In the genomic region with DNA sequence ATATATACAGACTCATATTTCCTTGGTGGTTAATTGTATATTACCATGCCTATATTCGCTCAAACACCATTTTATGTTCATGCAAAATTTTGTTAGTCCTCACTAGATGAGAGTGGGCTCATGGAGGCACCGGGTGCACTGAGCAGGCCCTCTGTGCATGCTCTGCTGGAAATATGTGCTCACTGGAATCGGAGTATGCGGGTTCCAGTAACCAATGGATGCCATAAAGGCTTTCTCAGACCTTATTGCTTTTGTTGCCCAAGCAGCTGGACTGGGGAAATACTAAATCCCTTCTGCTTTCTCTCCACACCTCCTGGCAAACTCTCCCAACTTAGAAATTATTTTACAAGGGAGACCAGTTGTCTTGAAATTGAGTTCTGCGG, we compare ENCODE assay signal across 3 cellular contexts.
TF ChIP-seq lines count a peak whose summit lies in the region.

No MANE protein-coding gene starts in this region.

TF ChIP-seq in SK-N-SH, 30 proteins besides CTCF, POLR2A, EP300 and RAD21:
- no peak for TF ChIP-seq EZH2phosphoT487 (IDR thresholded peaks at IDR 0.05; ENCODE audit: borderline replicate concordance, low read depth)
- TF ChIP-seq, protein P1, sequence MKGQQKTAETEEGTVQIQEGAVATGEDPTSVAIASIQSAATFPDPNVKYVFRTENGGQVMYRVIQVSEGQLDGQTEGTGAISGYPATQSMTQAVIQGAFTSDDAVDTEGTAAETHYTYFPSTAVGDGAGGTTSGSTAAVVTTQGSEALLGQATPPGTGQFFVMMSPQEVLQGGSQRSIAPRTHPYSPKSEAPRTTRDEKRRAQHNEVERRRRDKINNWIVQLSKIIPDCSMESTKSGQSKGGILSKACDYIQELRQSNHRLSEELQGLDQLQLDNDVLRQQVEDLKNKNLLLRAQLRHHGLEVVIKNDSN (IDR thresholded peaks at IDR 0.05; ENCODE audit: borderline replicate concordance, low read depth), result no peak
- no peak for TF ChIP-seq RCOR1 (IDR thresholded peaks at IDR 0.05; ENCODE audit: low read length)
- TF ChIP-seq FOXJ3 (CRISPR knock-in tag; IDR thresholded peaks at IDR 0.05), result no peak
- TF ChIP-seq SIN3A (IDR thresholded peaks at IDR 0.05; ENCODE audit: borderline replicate concordance, low read depth, low read length), result no peak
- no peak for TF ChIP-seq RXRA (IDR thresholded peaks at IDR 0.05; ENCODE audit: borderline replicate concordance, low read depth)
- TF ChIP-seq NRF1 (IDR thresholded peaks at IDR 0.05; ENCODE audit: low read depth, low read length), result no peak
- TF ChIP-seq YY1 (IDR thresholded peaks at IDR 0.05; ENCODE audit: low read depth), result no peak
- TF ChIP-seq, protein P2, sequence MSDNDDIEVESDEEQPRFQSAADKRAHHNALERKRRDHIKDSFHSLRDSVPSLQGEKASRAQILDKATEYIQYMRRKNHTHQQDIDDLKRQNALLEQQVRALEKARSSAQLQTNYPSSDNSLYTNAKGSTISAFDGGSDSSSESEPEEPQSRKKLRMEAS (IDR thresholded peaks at IDR 0.05; ENCODE audit: low read depth), result no peak
- no peak for TF ChIP-seq MEF2A (IDR thresholded peaks at IDR 0.05; ENCODE audit: borderline replicate concordance, low read depth)
- TF ChIP-seq FOXM1 (IDR thresholded peaks at IDR 0.05; ENCODE audit: low read depth), result no peak
- TF ChIP-seq, protein P3, sequence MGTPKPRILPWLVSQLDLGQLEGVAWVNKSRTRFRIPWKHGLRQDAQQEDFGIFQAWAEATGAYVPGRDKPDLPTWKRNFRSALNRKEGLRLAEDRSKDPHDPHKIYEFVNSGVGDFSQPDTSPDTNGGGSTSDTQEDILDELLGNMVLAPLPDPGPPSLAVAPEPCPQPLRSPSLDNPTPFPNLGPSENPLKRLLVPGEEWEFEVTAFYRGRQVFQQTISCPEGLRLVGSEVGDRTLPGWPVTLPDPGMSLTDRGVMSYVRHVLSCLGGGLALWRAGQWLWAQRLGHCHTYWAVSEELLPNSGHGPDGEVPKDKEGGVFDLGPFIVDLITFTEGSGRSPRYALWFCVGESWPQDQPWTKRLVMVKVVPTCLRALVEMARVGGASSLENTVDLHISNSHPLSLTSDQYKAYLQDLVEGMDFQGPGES (IDR thresholded peaks at IDR 0.05; ENCODE audit: low read depth, low read length), result no peak
- no peak for TF ChIP-seq RFX5 (IDR thresholded peaks at IDR 0.05; ENCODE audit: low read length)
- TF ChIP-seq POLR2AphosphoS5 (IDR thresholded peaks at IDR 0.05; ENCODE audit: low read depth, low read length), result no peak

TF ChIP-seq in SK-N-SH treated with all-trans-retinoic acid at 6 μM for 48 hours, 23 proteins besides CTCF, POLR2A, EP300 and RAD21:
- TF ChIP-seq ZNF565 (CRISPR knock-in tag; conservative IDR thresholded peaks at IDR 0.05; ENCODE audit: low read depth) (no peak), ARNTL (CRISPR knock-in tag; IDR thresholded peaks at IDR 0.05; ENCODE audit: borderline replicate concordance, low read depth) (no peak), BACH2 (CRISPR knock-in tag; IDR thresholded peaks at IDR 0.05; ENCODE audit: borderline replicate concordance) (no peak)
- TF ChIP-seq, protein P4, sequence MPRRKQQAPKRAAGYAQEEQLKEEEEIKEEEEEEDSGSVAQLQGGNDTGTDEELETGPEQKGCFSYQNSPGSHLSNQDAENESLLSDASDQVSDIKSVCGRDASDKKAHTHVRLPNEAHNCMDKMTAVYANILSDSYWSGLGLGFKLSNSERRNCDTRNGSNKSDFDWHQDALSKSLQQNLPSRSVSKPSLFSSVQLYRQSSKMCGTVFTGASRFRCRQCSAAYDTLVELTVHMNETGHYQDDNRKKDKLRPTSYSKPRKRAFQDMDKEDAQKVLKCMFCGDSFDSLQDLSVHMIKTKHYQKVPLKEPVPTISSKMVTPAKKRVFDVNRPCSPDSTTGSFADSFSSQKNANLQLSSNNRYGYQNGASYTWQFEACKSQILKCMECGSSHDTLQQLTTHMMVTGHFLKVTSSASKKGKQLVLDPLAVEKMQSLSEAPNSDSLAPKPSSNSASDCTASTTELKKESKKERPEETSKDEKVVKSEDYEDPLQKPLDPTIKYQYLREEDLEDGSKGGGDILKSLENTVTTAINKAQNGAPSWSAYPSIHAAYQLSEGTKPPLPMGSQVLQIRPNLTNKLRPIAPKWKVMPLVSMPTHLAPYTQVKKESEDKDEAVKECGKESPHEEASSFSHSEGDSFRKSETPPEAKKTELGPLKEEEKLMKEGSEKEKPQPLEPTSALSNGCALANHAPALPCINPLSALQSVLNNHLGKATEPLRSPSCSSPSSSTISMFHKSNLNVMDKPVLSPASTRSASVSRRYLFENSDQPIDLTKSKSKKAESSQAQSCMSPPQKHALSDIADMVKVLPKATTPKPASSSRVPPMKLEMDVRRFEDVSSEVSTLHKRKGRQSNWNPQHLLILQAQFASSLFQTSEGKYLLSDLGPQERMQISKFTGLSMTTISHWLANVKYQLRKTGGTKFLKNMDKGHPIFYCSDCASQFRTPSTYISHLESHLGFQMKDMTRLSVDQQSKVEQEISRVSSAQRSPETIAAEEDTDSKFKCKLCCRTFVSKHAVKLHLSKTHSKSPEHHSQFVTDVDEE (CRISPR knock-in tag; IDR thresholded peaks at IDR 0.05), result no peak

TF ChIP-seq in H1, 55 proteins besides CTCF, POLR2A, EP300 and RAD21:
- peak; percentile 69 for TF ChIP-seq RNF2 (IDR thresholded peaks at IDR 0.05; ENCODE audit: borderline replicate concordance, low read depth, low read length, missing control alignments, poor library complexity, severe bottlenecking)
- 0 out of 2 replicates have a peak, but pooled peaks have one; percentile 68 for TF ChIP-seq CBX8 (IDR thresholded peaks at IDR 0.05; ENCODE audit: borderline replicate concordance, low read depth, low read length)
- TF ChIP-seq, protein P5, sequence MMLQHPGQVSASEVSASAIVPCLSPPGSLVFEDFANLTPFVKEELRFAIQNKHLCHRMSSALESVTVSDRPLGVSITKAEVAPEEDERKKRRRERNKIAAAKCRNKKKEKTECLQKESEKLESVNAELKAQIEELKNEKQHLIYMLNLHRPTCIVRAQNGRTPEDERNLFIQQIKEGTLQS (IDR thresholded peaks at IDR 0.05; ENCODE audit: insufficient read depth, low read depth, low read length), result no peak
